Comparison of ENCODE assay signal across 1 cellular context in genomic region chr2:134118279-134119116, GRCh38.
A peak's percentile ranks its signal among the peaks of the same experiment; 100 is the strongest.
TF ChIP-seq lines count a peak whose summit lies in the region.

No MANE protein-coding gene starts in this region.

TF ChIP-seq in K562, 482 proteins besides CTCF, POLR2A, EP300 and RAD21 (continued from another document and continues in another):
- TF ChIP-seq HMBOX1 (IDR thresholded peaks at IDR 0.05) (peak; percentile 87), MBD2 (IDR thresholded peaks at IDR 0.05; ENCODE audit: borderline replicate concordance, low read depth) (peak; percentile 85), ZNF398 (CRISPR knock-in tag; IDR thresholded peaks at IDR 0.05) (no peak), VEZF1 (CRISPR knock-in tag; IDR thresholded peaks at IDR 0.05) (peak; percentile 61), ELF1 (tag; IDR thresholded peaks at IDR 0.05) (peak; percentile 91), ZNF24 (IDR thresholded peaks at IDR 0.05) (peak; percentile 73; the same call in 1 of the 2 replicates), HMGN3 (IDR thresholded peaks at IDR 0.05; ENCODE audit: borderline replicate concordance, extremely low read depth, insufficient read length, low read depth, low read length) (peak; percentile 85), CXXC5 (CRISPR knock-in tag; IDR thresholded peaks at IDR 0.05) (peak; percentile 79), BCOR (IDR thresholded peaks at IDR 0.05) (peak; percentile 97), SP1 (CRISPR knock-in tag; IDR thresholded peaks at IDR 0.05) (no peak; the same call in 1 of the 2 replicates), ZNF584 (CRISPR knock-in tag; IDR thresholded peaks at IDR 0.05; ENCODE audit: low read depth) (peak; percentile 50; the same call in 1 of the 2 replicates), MNT (conservative IDR thresholded peaks at IDR 0.05) (peak in 1 of 2 experiments; percentile 79; a peak in 2 of 4 replicates), HMG20A (CRISPR knock-in tag; conservative IDR thresholded peaks at IDR 0.05) (0 out of 2 replicates have a peak, but pooled peaks have one; percentile 56), KLF16 (IDR thresholded peaks at IDR 0.05) (peak; percentile 95), GATA2 (CRISPR knock-in tag; IDR thresholded peaks at IDR 0.05) (peak; percentile 97), TAL1 (IDR thresholded peaks at IDR 0.05) (peak; percentile 95), ARNT (IDR thresholded peaks at IDR 0.05) (peak; percentile 95 to 99), FOXK1 (CRISPR knock-in tag; IDR thresholded peaks at IDR 0.05; ENCODE audit: borderline replicate concordance) (peak; percentile 58; the same call in 1 of the 2 replicates), AFF4 (CRISPR knock-in tag; IDR thresholded peaks at IDR 0.05) (peak; percentile 52; the same call in 1 of the 2 replicates), NCOR1 (IDR thresholded peaks at IDR 0.05) (peak; percentile 97), TFE3 (CRISPR knock-in tag; IDR thresholded peaks at IDR 0.05) (no peak), SNRNP70 (optimal IDR thresholded peaks at IDR 0.05; ENCODE audit: low read depth, low read length) (no peak), MIER1 (IDR thresholded peaks at IDR 0.05; ENCODE audit: low read depth) (no peak), HDAC2 (IDR thresholded peaks at IDR 0.05) (peak; percentile 99), ASH1L (IDR thresholded peaks at IDR 0.05; ENCODE audit: borderline replicate concordance, low read depth, partially characterized antibody) (peak; percentile 22), MGA (IDR thresholded peaks at IDR 0.05) (no peak), ZSCAN32 (CRISPR knock-in tag; IDR thresholded peaks at IDR 0.05) (no peak), ZNF3 (CRISPR knock-in tag; IDR thresholded peaks at IDR 0.05) (no peak), ZFPM2 (CRISPR knock-in tag; IDR thresholded peaks at IDR 0.05) (no peak), ZNF197 (CRISPR knock-in tag; IDR thresholded peaks at IDR 0.05; ENCODE audit: low read depth) (peak; percentile 90; the same call in 1 of the 2 replicates), RCOR1 (IDR thresholded peaks at IDR 0.05; ENCODE audit: borderline replicate concordance in 1 of 2, low read depth in 2 of 2, low read length in 2 of 2) (peak; percentile 98 to 100), GABPB1 (CRISPR knock-in tag; IDR thresholded peaks at IDR 0.05) (peak; percentile 77), ZNF277 (CRISPR knock-in tag; IDR thresholded peaks at IDR 0.05; ENCODE audit: borderline replicate concordance) (no peak)
